ENCODE assay signal across 1 cellular context in genomic region chr17:28726912-28727726, GRCh38.
A peak's percentile ranks its signal among the peaks of the same experiment; 100 is the strongest.
TF ChIP-seq lines count a peak whose summit lies in the region.

No MANE protein-coding gene starts in this region.

TF ChIP-seq in K562, 482 proteins besides CTCF, POLR2A, EP300 and RAD21 (continued from another document and continues in another):
- 0 out of 2 replicates have a peak, but pooled peaks have one; percentile 84 for TF ChIP-seq ZNF609 (CRISPR knock-in tag; IDR thresholded peaks at IDR 0.05; ENCODE audit: borderline replicate concordance)
- TF ChIP-seq ZNF316 (IDR thresholded peaks at IDR 0.05) = no peak
- peak; percentile 83 for TF ChIP-seq L3MBTL2 (IDR thresholded peaks at IDR 0.05)
- no peak for TF ChIP-seq CEBPG (CRISPR knock-in tag; IDR thresholded peaks at IDR 0.05)
- no peak for TF ChIP-seq CEBPG (tag; conservative IDR thresholded peaks at IDR 0.05 in 1 of 2, IDR thresholded peaks at IDR 0.05 in 1 of 2)
- 0 out of 2 replicates have a peak, but pooled peaks have one; percentile 42 for TF ChIP-seq BMI1 (IDR thresholded peaks at IDR 0.05; ENCODE audit: low read length)
- TF ChIP-seq USF2 (CRISPR knock-in tag; IDR thresholded peaks at IDR 0.05) = no peak
- TF ChIP-seq ARID2 (IDR thresholded peaks at IDR 0.05) = peak; percentile 98
- TF ChIP-seq ZBTB26 (CRISPR knock-in tag; IDR thresholded peaks at IDR 0.05) = no peak
- TF ChIP-seq CCNT2 (IDR thresholded peaks at IDR 0.05; ENCODE audit: borderline replicate concordance, extremely low read depth, insufficient read length, low read depth, low read length) = peak; percentile 41
- no peak for TF ChIP-seq ZNF23 (CRISPR knock-in tag; IDR thresholded peaks at IDR 0.05)
- TF ChIP-seq ZBTB9 (CRISPR knock-in tag; IDR thresholded peaks at IDR 0.05) = no peak
- TF ChIP-seq SOX6 (IDR thresholded peaks at IDR 0.05) = peak; percentile 67; the same call in 1 of the 2 replicates
- no peak for TF ChIP-seq NR3C1 (CRISPR knock-in tag; IDR thresholded peaks at IDR 0.05)
- TF ChIP-seq THAP7 (CRISPR knock-in tag; IDR thresholded peaks at IDR 0.05) = no peak
- no peak for TF ChIP-seq POLR3G (IDR thresholded peaks at IDR 0.05; ENCODE audit: extremely low read depth, insufficient read length, insufficient replicate concordance)
- no peak for TF ChIP-seq ZNF766 (CRISPR knock-in tag; conservative IDR thresholded peaks at IDR 0.05)
- no peak for TF ChIP-seq ID3 (CRISPR knock-in tag; IDR thresholded peaks at IDR 0.05)
- no peak for TF ChIP-seq ID3 (tag; IDR thresholded peaks at IDR 0.05)
- no peak for TF ChIP-seq ZKSCAN3 (CRISPR knock-in tag; IDR thresholded peaks at IDR 0.05)
- peak; percentile 68 for TF ChIP-seq MXI1 (IDR thresholded peaks at IDR 0.05; ENCODE audit: low read depth, low read length)
- TF ChIP-seq PRPF4 (IDR thresholded peaks at IDR 0.05; ENCODE audit: insufficient read depth, low read depth, low read length, poor library complexity, severe bottlenecking) = peak; percentile 44
- TF ChIP-seq TCF3 (CRISPR knock-in tag; IDR thresholded peaks at IDR 0.05) = peak; percentile 23; the same call in 1 of the 2 replicates
- TF ChIP-seq HDAC1 (IDR thresholded peaks at IDR 0.05) = peak in 1 of 2 experiments; percentile 21; a peak in 1 of 4 replicates
- TF ChIP-seq ELF2 (CRISPR knock-in tag; IDR thresholded peaks at IDR 0.05) = no peak
- no peak for TF ChIP-seq WHSC1 (IDR thresholded peaks at IDR 0.05; ENCODE audit: low read length)
- no peak for TF ChIP-seq KHSRP (IDR thresholded peaks at IDR 0.05)
- no peak for TF ChIP-seq ZNF232 (CRISPR knock-in tag; IDR thresholded peaks at IDR 0.05)
- TF ChIP-seq STAT5A (IDR thresholded peaks at IDR 0.05; ENCODE audit: borderline replicate concordance, low read length) = no peak
- no peak for TF ChIP-seq ZNF280A (IDR thresholded peaks at IDR 0.05; ENCODE audit: low read depth, partially characterized antibody)
- peak; percentile 93 for TF ChIP-seq SP1 (CRISPR knock-in tag; IDR thresholded peaks at IDR 0.05)
- TF ChIP-seq RFX5 (IDR thresholded peaks at IDR 0.05; ENCODE audit: low read depth, low read length) = no peak
- TF ChIP-seq ZNF717 (CRISPR knock-in tag; IDR thresholded peaks at IDR 0.05) = no peak
- no peak for TF ChIP-seq ZNF511 (CRISPR knock-in tag; IDR thresholded peaks at IDR 0.05)
- TF ChIP-seq HBP1 (CRISPR knock-in tag; IDR thresholded peaks at IDR 0.05) = 0 out of 2 replicates have a peak, but pooled peaks have one; percentile 30
- 0 out of 2 replicates have a peak, but pooled peaks have one; percentile 37 for TF ChIP-seq ZHX1 (conservative IDR thresholded peaks at IDR 0.05; ENCODE audit: low read length)
- no peak for TF ChIP-seq PRMT5 (CRISPR knock-in tag; IDR thresholded peaks at IDR 0.05)
- TF ChIP-seq CGGBP1 (CRISPR knock-in tag; IDR thresholded peaks at IDR 0.05) = no peak
- TF ChIP-seq THRB (CRISPR knock-in tag; conservative IDR thresholded peaks at IDR 0.05) = no peak
- TF ChIP-seq NRF1 (conservative IDR thresholded peaks at IDR 0.05 in 1 of 2, IDR thresholded peaks at IDR 0.05 in 1 of 2) = no peak
- TF ChIP-seq ETS2 (tag; IDR thresholded peaks at IDR 0.05; ENCODE audit: borderline replicate concordance, poor library complexity, severe bottlenecking) = no peak
- no peak for TF ChIP-seq FOXA1 (IDR thresholded peaks at IDR 0.05; ENCODE audit: borderline replicate concordance)
- TF ChIP-seq RBM15 (IDR thresholded peaks at IDR 0.05; ENCODE audit: insufficient read depth, low read length) = no peak
- TF ChIP-seq CBFA2T3 (IDR thresholded peaks at IDR 0.05) = no peak
- TF ChIP-seq MCM5 (IDR thresholded peaks at IDR 0.05; ENCODE audit: low read depth) = no peak
